Comparison of ENCODE assay signal across 1 cellular context in the genomic region with DNA sequence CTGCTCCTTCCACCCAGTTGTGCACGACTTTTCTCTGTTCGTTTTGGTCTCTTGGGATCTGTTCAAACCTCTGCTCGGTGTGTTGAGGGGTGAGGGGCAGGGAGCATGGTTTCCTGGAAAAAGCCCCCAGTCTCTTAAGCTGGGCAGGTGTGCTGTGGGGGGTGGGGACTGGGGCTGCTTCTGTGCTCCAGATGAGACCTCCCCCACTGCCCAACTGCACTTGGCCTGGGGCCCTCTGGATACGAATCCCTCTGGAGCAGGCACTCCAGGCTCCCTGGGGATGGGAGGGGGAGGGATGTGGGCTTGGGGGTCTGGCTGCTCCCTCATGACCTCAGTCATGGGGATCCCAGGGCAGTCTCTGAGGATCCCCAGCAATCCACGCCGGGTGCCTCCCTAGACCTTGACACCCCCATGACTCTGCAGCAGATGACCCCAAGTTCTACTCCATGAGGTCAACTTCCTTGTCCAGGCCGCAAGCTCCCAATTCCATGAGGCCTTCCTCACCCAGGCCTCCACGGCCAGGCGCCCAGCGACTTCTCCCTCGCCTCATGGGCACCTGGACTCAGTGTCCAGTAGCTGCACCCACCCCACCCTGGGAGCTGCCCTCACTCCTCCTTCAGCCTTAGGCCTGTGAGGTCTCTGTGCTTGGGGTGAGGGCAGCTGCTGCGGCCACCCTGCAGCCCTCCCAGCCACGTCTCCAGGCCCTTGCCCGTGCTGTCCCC.
TF ChIP-seq lines count a peak whose summit lies in the region.

No MANE protein-coding gene starts in this region.

TF ChIP-seq in GM12878, 131 proteins besides CTCF, POLR2A, EP300 and RAD21:
- no peak for TF ChIP-seq IRF5 (IDR thresholded peaks at IDR 0.05; ENCODE audit: borderline replicate concordance)
- TF ChIP-seq ZNF274 (IDR thresholded peaks at IDR 0.05; ENCODE audit: insufficient read depth, insufficient read length) = no peak
- no peak for TF ChIP-seq ZBED1 (IDR thresholded peaks at IDR 0.05; ENCODE audit: borderline replicate concordance)
- TF ChIP-seq GABPA (IDR thresholded peaks at IDR 0.05; ENCODE audit: low read depth) = no peak
- no peak for TF ChIP-seq POLR2AphosphoS5 (IDR thresholded peaks at IDR 0.05; ENCODE audit: low read length)
- no peak for TF ChIP-seq YY1 (IDR thresholded peaks at IDR 0.05; ENCODE audit: low read depth, low read length)
- no peak for TF ChIP-seq CHD1 (IDR thresholded peaks at IDR 0.05; ENCODE audit: low read depth, low read length)
- TF ChIP-seq TBL1XR1 (IDR thresholded peaks at IDR 0.05; ENCODE audit: low read depth, low read length) = no peak
- no peak for TF ChIP-seq FOXM1 (IDR thresholded peaks at IDR 0.05; ENCODE audit: low read depth, low read length)
- TF ChIP-seq SMARCA5 (IDR thresholded peaks at IDR 0.05) = no peak
- no peak for TF ChIP-seq TCF7 (IDR thresholded peaks at IDR 0.05; ENCODE audit: borderline replicate concordance)
- TF ChIP-seq ETV6 (conservative IDR thresholded peaks at IDR 0.05 in 1 of 2, IDR thresholded peaks at IDR 0.05 in 1 of 2; ENCODE audit: borderline replicate concordance in 1 of 2, low read depth in 1 of 2) = no peak
- TF ChIP-seq, protein P1, sequence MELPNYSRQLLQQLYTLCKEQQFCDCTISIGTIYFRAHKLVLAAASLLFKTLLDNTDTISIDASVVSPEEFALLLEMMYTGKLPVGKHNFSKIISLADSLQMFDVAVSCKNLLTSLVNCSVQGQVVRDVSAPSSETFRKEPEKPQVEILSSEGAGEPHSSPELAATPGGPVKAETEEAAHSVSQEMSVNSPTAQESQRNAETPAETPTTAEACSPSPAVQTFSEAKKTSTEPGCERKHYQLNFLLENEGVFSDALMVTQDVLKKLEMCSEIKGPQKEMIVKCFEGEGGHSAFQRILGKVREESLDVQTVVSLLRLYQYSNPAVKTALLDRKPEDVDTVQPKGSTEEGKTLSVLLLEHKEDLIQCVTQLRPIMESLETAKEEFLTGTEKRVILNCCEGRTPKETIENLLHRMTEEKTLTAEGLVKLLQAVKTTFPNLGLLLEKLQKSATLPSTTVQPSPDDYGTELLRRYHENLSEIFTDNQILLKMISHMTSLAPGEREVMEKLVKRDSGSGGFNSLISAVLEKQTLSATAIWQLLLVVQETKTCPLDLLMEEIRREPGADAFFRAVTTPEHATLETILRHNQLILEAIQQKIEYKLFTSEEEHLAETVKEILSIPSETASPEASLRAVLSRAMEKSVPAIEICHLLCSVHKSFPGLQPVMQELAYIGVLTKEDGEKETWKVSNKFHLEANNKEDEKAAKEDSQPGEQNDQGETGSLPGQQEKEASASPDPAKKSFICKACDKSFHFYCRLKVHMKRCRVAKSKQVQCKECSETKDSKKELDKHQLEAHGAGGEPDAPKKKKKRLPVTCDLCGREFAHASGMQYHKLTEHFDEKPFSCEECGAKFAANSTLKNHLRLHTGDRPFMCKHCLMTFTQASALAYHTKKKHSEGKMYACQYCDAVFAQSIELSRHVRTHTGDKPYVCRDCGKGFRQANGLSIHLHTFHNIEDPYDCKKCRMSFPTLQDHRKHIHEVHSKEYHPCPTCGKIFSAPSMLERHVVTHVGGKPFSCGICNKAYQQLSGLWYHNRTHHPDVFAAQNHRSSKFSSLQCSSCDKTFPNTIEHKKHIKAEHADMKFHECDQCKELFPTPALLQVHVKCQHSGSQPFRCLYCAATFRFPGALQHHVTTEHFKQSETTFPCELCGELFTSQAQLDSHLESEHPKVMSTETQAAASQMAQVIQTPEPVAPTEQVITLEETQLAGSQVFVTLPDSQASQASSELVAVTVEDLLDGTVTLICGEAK (IDR thresholded peaks at IDR 0.05; ENCODE audit: borderline replicate concordance) = no peak
- no peak for TF ChIP-seq CHD4 (IDR thresholded peaks at IDR 0.05)
- no peak for TF ChIP-seq MYC (IDR thresholded peaks at IDR 0.05; ENCODE audit: insufficient read depth, insufficient read length, insufficient replicate concordance, low read length, severe bottlenecking)
- TF ChIP-seq, protein P2, sequence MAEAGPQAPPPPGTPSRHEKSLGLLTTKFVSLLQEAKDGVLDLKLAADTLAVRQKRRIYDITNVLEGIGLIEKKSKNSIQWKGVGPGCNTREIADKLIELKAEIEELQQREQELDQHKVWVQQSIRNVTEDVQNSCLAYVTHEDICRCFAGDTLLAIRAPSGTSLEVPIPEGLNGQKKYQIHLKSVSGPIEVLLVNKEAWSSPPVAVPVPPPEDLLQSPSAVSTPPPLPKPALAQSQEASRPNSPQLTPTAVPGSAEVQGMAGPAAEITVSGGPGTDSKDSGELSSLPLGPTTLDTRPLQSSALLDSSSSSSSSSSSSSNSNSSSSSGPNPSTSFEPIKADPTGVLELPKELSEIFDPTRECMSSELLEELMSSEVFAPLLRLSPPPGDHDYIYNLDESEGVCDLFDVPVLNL (IDR thresholded peaks at IDR 0.05; ENCODE audit: low read depth, low read length) = no peak
- TF ChIP-seq CREB1 (IDR thresholded peaks at IDR 0.05; ENCODE audit: low read depth) = no peak
- TF ChIP-seq ZNF217 (IDR thresholded peaks at IDR 0.05) = no peak
- no peak for TF ChIP-seq SMAD1 (IDR thresholded peaks at IDR 0.05; ENCODE audit: low read depth, partially characterized antibody)
TF ChIP-seq in GM12878: peak in this region for 0.
